8 cellular contexts compared by ENCODE assay signal in genomic region chr17:6831662-6832263, GRCh38. TPM values are rescaled to one million over a fixed set of nuclear protein-coding genes. Genes with fewer than 3 reads are reported as not detected.
DNase-seq lines count a peak whose midpoint lies in the region; ATAC-seq and TF ChIP-seq lines count a peak whose summit lies in the region.

Gene TEKT1, minus strand, starts transcription at chr17:6831729. Its CDS starts 1,353 bp downstream, at chr17:6830376.

- WGBS in hepatocyte (ENCODE audit: low lambda C conversion rate, missing lambda C conversion rate) = 7% methylated on average over 35 of the region's 35 CpGs
- 3% methylated on average over 35 of the region's 35 CpGs for WGBS in urinary bladder

- no peak within 1 kb of the TSS for H3K27ac Mint-ChIP-seq in GM23338
- H3K27ac Mint-ChIP-seq in T-cell = no peak within 1 kb of the TSS

- no peaks in the 10 kb centered on the region for H3K36me3 ChIP-seq in A673 (ENCODE audit: insufficient read depth, low read length, poor library complexity, severe bottlenecking)
- H3K36me3 ChIP-seq in GM23338 (ENCODE audit: insufficient read depth) = no peaks in the 10 kb centered on the region
- no peaks in the 10 kb centered on the region for H3K36me3 ChIP-seq in hepatocyte (replicated peaks; ENCODE audit: insufficient read depth, low read depth)
- no peaks in the 10 kb centered on the region for H3K36me3 ChIP-seq in urinary bladder (ENCODE audit: insufficient read depth)

- intact Hi-C loops in A673 (cut with micrococcal nuclease; ENCODE audit: unreplicated experiment) = loop anchor here (10.0 kb wide), 1 partner anchor 167 kb away; no protein-coding TSS in a partner anchor

- no peaks in the 10 kb centered on the region for H3K36me3 Mint-ChIP-seq in GM23338 (ENCODE audit: low read depth)
- no peaks in the 10 kb centered on the region for H3K36me3 Mint-ChIP-seq in T-cell

- ATAC-seq in GM23338 (peak; percentile 99), T-cell (replicated peaks in 1 of 4) (peak; percentile 82 to 94 (median 86))

- no TSS peak for BruUV-seq in A673 (replicated peaks; lab: Mats Ljungman, UMichigan)

- CTCF ChIA-PET in A673 (lab: Charles Lee) = no interaction called here
- CTCF ChIA-PET in T-cell (lab: Charles Lee) = interaction anchor here (0.6 to 1.0 kb wide), 3 partner anchors 12 to 206 kb away, joined by 3 to 5 read pairs (median 4); no protein-coding TSS in a partner anchor

- H3K79me2 ChIP-seq in GM23338 (replicated peaks; ENCODE audit: insufficient read depth) = no peaks in the 10 kb centered on the region
- H3K79me2 ChIP-seq in hepatocyte = no peaks in the 10 kb centered on the region

- H3K9me3 Mint-ChIP-seq in GM23338 (no peaks in the 10 kb centered on the region), T-cell (no peaks in the 10 kb centered on the region)

- peak within 1 kb of the TSS; percentile 81 for H3K4me3 Mint-ChIP-seq in GM23338
- peak within 1 kb of the TSS; percentile 59 to 79 (median 70) for H3K4me3 Mint-ChIP-seq in T-cell

- POLR2A ChIA-PET in A673 (lab: Charles Lee; ENCODE audit: low non-redundant PET) = no interaction called here
- POLR2A ChIA-PET in T-cell (lab: Charles Lee) = no interaction called here

- peak; percentile 60 for DNase-seq in A673 (ENCODE audit: low spot score)
- DNase-seq in GM23338 (ENCODE audit: low spot score) = peak; percentile 97
- peak; percentile 18 to 81 (median 70) for DNase-seq in T-cell
- peak; percentile 87 for DNase-seq in astrocyte of the hippocampus (ENCODE audit: low read depth, low spot score)
- DNase-seq in hepatocyte (ENCODE audit: low spot score) = peak; percentile 88
- DNase-seq in putamen (ENCODE audit: low spot score) = peak; percentile 31
- DNase-seq in cortex of kidney (lab: John Stamatoyannopoulos, UW) = no peak

- TF ChIP-seq CTCF in A673 (conservative IDR thresholded peaks at IDR 0.05; ENCODE audit: low read depth, low read length) (no peak), GM23338 (conservative IDR thresholded peaks at IDR 0.05; ENCODE audit: low read depth in 2 of 2) (no peak), hepatocyte (IDR thresholded peaks at IDR 0.05; ENCODE audit: poor library complexity) (no peak)

- H3K4me1 Mint-ChIP-seq in GM23338 = peaks cover 2% of the 10 kb centered on the region; the same call in 1 of the 3 replicates
- H3K4me1 Mint-ChIP-seq in T-cell = peaks cover 11 to 18% (median 18%) of the 10 kb centered on the region in 3 donors

- H3F3A ChIP-seq in GM23338 (replicated peaks; ENCODE audit: low read depth) = no peaks in the 10 kb centered on the region

- H3K4me3 ChIP-seq in A673 (ENCODE audit: low read depth, low read length, poor library complexity, severe bottlenecking) (no peak within 1 kb of the TSS), GM23338 (peak within 1 kb of the TSS; percentile 59), hepatocyte (peak within 1 kb of the TSS; percentile 25), urinary bladder (ENCODE audit: low read depth, low read length) (peak within 1 kb of the TSS; percentile 3)

- H3K27ac ChIP-seq in A673 (ENCODE audit: low read depth, low read length, poor library complexity, severe bottlenecking) (no peak within 1 kb of the TSS), GM23338 (ENCODE audit: low read depth) (no peak within 1 kb of the TSS), hepatocyte (no peak within 1 kb of the TSS), urinary bladder (ENCODE audit: low read depth) (no peak within 1 kb of the TSS)

- H3K9me2 ChIP-seq in GM23338 (ENCODE audit: insufficient read depth) (no peaks in the 10 kb centered on the region), hepatocyte (replicated peaks; ENCODE audit: insufficient read depth) (no peaks in the 10 kb centered on the region)

- peaks cover 20% of the 10 kb centered on the region for H3K27me3 Mint-ChIP-seq in GM23338 (ENCODE audit: insufficient read depth, low read depth, poor library complexity)
- peaks cover 46 to 72% of the 10 kb centered on the region in 2 donors for H3K27me3 Mint-ChIP-seq in T-cell

- H3K4me1 ChIP-seq in A673 (ENCODE audit: insufficient read depth, low read length, poor library complexity, severe bottlenecking) (no peaks in the 10 kb centered on the region), GM23338 (ENCODE audit: insufficient read depth) (no peaks in the 10 kb centered on the region), hepatocyte (ENCODE audit: insufficient read depth) (no peaks in the 10 kb centered on the region), urinary bladder (ENCODE audit: insufficient read depth) (no peaks in the 10 kb centered on the region)

- peak within 1 kb of the TSS; percentile 78 for H3K4me2 ChIP-seq in GM23338
- H3K4me2 ChIP-seq in hepatocyte = peak within 1 kb of the TSS; percentile 93

- H3K9me3 ChIP-seq in A673 (ENCODE audit: low read depth, low read length, poor library complexity, severe bottlenecking) (no peaks in the 10 kb centered on the region), hepatocyte (ENCODE audit: low read depth) (no peaks in the 10 kb centered on the region)

- H3K27me3 ChIP-seq in A673 (replicated peaks; ENCODE audit: insufficient read depth, low read depth, low read length, poor library complexity) (peaks cover 93% of the 10 kb centered on the region), GM23338 (ENCODE audit: insufficient read depth) (peaks cover 28% of the 10 kb centered on the region), hepatocyte (peaks cover 73% of the 10 kb centered on the region)

- no peaks in the 10 kb centered on the region for H4K20me1 ChIP-seq in GM23338 (replicated peaks; ENCODE audit: insufficient read depth)
- H4K20me1 ChIP-seq in hepatocyte (ENCODE audit: insufficient read depth, poor library complexity, severe bottlenecking) = no peaks in the 10 kb centered on the region

- H2AFZ ChIP-seq in GM23338 (peak within 1 kb of the TSS; percentile 97), hepatocyte (peak within 1 kb of the TSS; percentile 75)

TF ChIP-seq in GM23338, 12 proteins besides CTCF, POLR2A, EP300 and RAD21:
- TF ChIP-seq CREB1 (CRISPR knock-in tag; IDR thresholded peaks at IDR 0.05; ENCODE audit: low read depth) (peak; percentile 75), STAT1 (IDR thresholded peaks at IDR 0.05; ENCODE audit: unreplicated experiment) (no peak), ZNF331 (CRISPR knock-in tag; IDR thresholded peaks at IDR 0.05; ENCODE audit: low read depth) (no peak)

RNA-seq across cellular contexts. Expression of gene TEKT1, which starts in this region (rescaled TPM):
- total RNA-seq in A673 (2021) (not detected in 2 replicates), T-cell (not detected), hepatocyte (0.07 TPM in 1 of 2 replicates, not detected in the other), urinary bladder (not detected)
- not detected in 2 replicates for total RNA-seq in GM23338 (2014; rRNA removed; shearing (Covaris generic))
- polyA plus RNA-seq in GM23338 (2016; fragmentation: Nextera tagmentation; extraction: Ambion mirVana) (not detected in 2 replicates), hepatocyte (not detected in 2 replicates), urinary bladder (not detected)

Comparison
In these comparisons a context has a peak if more than half of its experiments do, and no peak if none do; other contexts are left out.
1. Peak in DNase-seq in A673; RNA of the gene not detected or under 1 TPM.
2. Peak in DNase-seq, ATAC-seq, H3K4me3 ChIP-seq and H3K4me2 ChIP-seq in GM23338; RNA of the gene not detected or under 1 TPM.
3. Peak in DNase-seq and ATAC-seq in T-cell; RNA of the gene not detected or under 1 TPM.
4. Peak in DNase-seq, H3K4me3 ChIP-seq and H3K4me2 ChIP-seq in hepatocyte; RNA of the gene not detected or under 1 TPM.